In genomic region chr6:112031956-112032355, GRCh38 we compare ENCODE assay signal across 26 cellular contexts. TPM values are rescaled to one million over a fixed set of nuclear protein-coding genes. Genes with fewer than 3 reads are reported as not detected.
DNase-seq lines count a peak whose midpoint lies in the region; ATAC-seq and TF ChIP-seq lines count a peak whose summit lies in the region.
"Had no signal": no experiment of that assay in that cellular context is flagged by ENCODE, and none has a peak within 500 bp of the region (broad histone marks: within the 10 kb centered on the region; RNA-seq: fewer than 3 reads in every experiment).

No MANE protein-coding gene starts in this region.

- H3K27ac ChIP-seq in naive thymus-derived CD4-positive, alpha-beta T cell (ENCODE audit: low read depth, low read length): no peak overlapping the region
- H3K27ac ChIP-seq: BLaER1, HL-60 had no signal

- no peaks in the 10 kb centered on the region for H3K36me3 ChIP-seq in naive thymus-derived CD4-positive, alpha-beta T cell (ENCODE audit: control insufficient read depth in 2 of 3, insufficient read depth in 3 of 3, low read length in 3 of 3)
- H3K36me3 ChIP-seq: BLaER1, HAP-1 had no signal

- no peaks in the 10 kb centered on the region for H3K27me3 Mint-ChIP-seq in stimulated activated naive CD8-positive, alpha-beta T cell treated with anti-CD3 and anti-CD28 coated beads, Interleukin-15, Interleukin-2, amounts not matched to agents 100 ng/mL and 50 ng/mL, for 24 hours
- no peaks in the 10 kb centered on the region for H3K27me3 Mint-ChIP-seq in stimulated activated naive CD8-positive, alpha-beta T cell treated with anti-CD3 and anti-CD28 coated beads, Interleukin-15, amount 100 ng/mL, for 72 hours
- peaks cover 0 to 3% (median 0%) of the 10 kb centered on the region in 5 donors for H3K27me3 Mint-ChIP-seq in naive thymus-derived CD4-positive, alpha-beta T cell
- H3K27me3 Mint-ChIP-seq in chondrocyte (ENCODE audit: low read depth): no peaks in the 10 kb centered on the region
- H3K27me3 Mint-ChIP-seq: CD4-positive, alpha-beta memory T cell had no signal

- peaks cover 6% of the 10 kb centered on the region for H3K36me3 Mint-ChIP-seq in stimulated activated naive CD8-positive, alpha-beta T cell treated with anti-CD3 and anti-CD28 coated beads, Interleukin-15, Interleukin-2, amounts not matched to agents 100 ng/mL and 50 ng/mL, for 24 hours (ENCODE audit: low read depth)
- H3K36me3 Mint-ChIP-seq in naive thymus-derived CD4-positive, alpha-beta T cell: peaks cover 0 to 9% (median 0%) of the 10 kb centered on the region in 5 donors
- no peaks in the 10 kb centered on the region for H3K36me3 Mint-ChIP-seq in chondrocyte (ENCODE audit: low read depth)
- H3K36me3 Mint-ChIP-seq: CD4-positive, alpha-beta memory T cell had no signal

- intact Hi-C loops in naive thymus-derived CD4-positive, alpha-beta T cell (cut with micrococcal nuclease): no loop called here

- H3K4me1 Mint-ChIP-seq in stimulated activated naive CD8-positive, alpha-beta T cell treated with anti-CD3 and anti-CD28 coated beads, Interleukin-15, Interleukin-2, amounts not matched to agents 100 ng/mL and 50 ng/mL, for 24 hours (ENCODE audit: low read depth): peaks cover 96% of the 10 kb centered on the region
- H3K4me1 Mint-ChIP-seq in stimulated activated naive CD8-positive, alpha-beta T cell treated with anti-CD3 and anti-CD28 coated beads, Interleukin-15, amount 100 ng/mL, for 72 hours: peaks cover 99% of the 10 kb centered on the region
- peaks cover 53 to 97% (median 92%) of the 10 kb centered on the region in 7 donors for H3K4me1 Mint-ChIP-seq in naive thymus-derived CD4-positive, alpha-beta T cell
- H3K4me1 Mint-ChIP-seq in chondrocyte (ENCODE audit: low read depth): peaks cover 12% of the 10 kb centered on the region

- CTCF ChIA-PET in naive thymus-derived CD4-positive, alpha-beta T cell (lab: Charles Lee): interaction anchor here (0.9 to 4.7 kb wide), 3 partner anchors 11 to 158 kb away, joined by 5 to 50 read pairs (median 12); partner anchors contain the start of gene FYN

- H3K9me3 ChIP-seq in naive thymus-derived CD4-positive, alpha-beta T cell (ENCODE audit: control insufficient read depth in 2 of 3, low read length in 3 of 3): no peaks in the 10 kb centered on the region
- H3K9me3 ChIP-seq: BLaER1, HAP-1 had no signal

- POLR2A ChIA-PET in naive thymus-derived CD4-positive, alpha-beta T cell (lab: Charles Lee): interaction anchor here (1.0 to 3.4 kb wide), 7 partner anchors 9 to 781 kb away, joined by 3 to 18 read pairs (median 4); no protein-coding TSS in a partner anchor

- no peak overlapping the region for H3K4me3 Mint-ChIP-seq in stimulated activated naive CD8-positive, alpha-beta T cell treated with anti-CD3 and anti-CD28 coated beads, Interleukin-15, Interleukin-2, amounts not matched to agents 100 ng/mL and 50 ng/mL, for 24 hours
- no peak overlapping the region for H3K4me3 Mint-ChIP-seq in stimulated activated naive CD8-positive, alpha-beta T cell treated with anti-CD3 and anti-CD28 coated beads, Interleukin-15, amount 100 ng/mL, for 72 hours
- H3K4me3 Mint-ChIP-seq in naive thymus-derived CD4-positive, alpha-beta T cell: peak overlapping the region in 1 of 10 donors; percentile 83
- H3K4me3 Mint-ChIP-seq in chondrocyte (ENCODE audit: unreplicated experiment): no peak overlapping the region
- H3K4me3 Mint-ChIP-seq: HFFc6 had no signal

- TF ChIP-seq CTCF in chondrocyte (IDR thresholded peaks at IDR 0.05): no peak

- no peaks in the 10 kb centered on the region for H3K9me3 Mint-ChIP-seq in stimulated activated naive CD8-positive, alpha-beta T cell treated with anti-CD3 and anti-CD28 coated beads, Interleukin-15, Interleukin-2, amounts not matched to agents 100 ng/mL and 50 ng/mL, for 24 hours
- H3K9me3 Mint-ChIP-seq in stimulated activated naive CD8-positive, alpha-beta T cell treated with anti-CD3 and anti-CD28 coated beads, Interleukin-15, amount 100 ng/mL, for 72 hours: no peaks in the 10 kb centered on the region
- peaks cover 0 to 9% (median 0%) of the 10 kb centered on the region in 11 donors for H3K9me3 Mint-ChIP-seq in naive thymus-derived CD4-positive, alpha-beta T cell
- H3K9me3 Mint-ChIP-seq in chondrocyte (ENCODE audit: low read depth): no peaks in the 10 kb centered on the region
- H3K9me3 Mint-ChIP-seq: HFFc6 had no signal

- H3K27me3 ChIP-seq in naive thymus-derived CD4-positive, alpha-beta T cell (ENCODE audit: control insufficient read depth in 2 of 2, insufficient read depth in 2 of 2, low read length in 2 of 2): no peaks in the 10 kb centered on the region
- H3K27me3 ChIP-seq: BLaER1 had no signal

- no peak for ATAC-seq in stimulated activated naive CD8-positive, alpha-beta T cell treated with anti-CD3 and anti-CD28 coated beads, Interleukin-15, amount 100 ng/mL, for 72 hours
- no peak for ATAC-seq in naive thymus-derived CD4-positive, alpha-beta T cell
- no peak for ATAC-seq in GM19351 (IDR thresholded peaks at IDR 0.05; ENCODE audit: unreplicated experiment)
- no peak for ATAC-seq in HG03354 (IDR thresholded peaks at IDR 0.05; ENCODE audit: poor library complexity, severe bottlenecking, unreplicated experiment)
- ATAC-seq: SK-N-SH treated with all-trans-retinoic acid at 6 μM for 48 hours had no signal

- peaks cover 30 to 86% of the 10 kb centered on the region in 2 donors for H3K4me1 ChIP-seq in naive thymus-derived CD4-positive, alpha-beta T cell (ENCODE audit: control insufficient read depth in 2 of 2, insufficient read depth in 2 of 2, low read length in 2 of 2)

- H3K4me3 ChIP-seq in naive thymus-derived CD4-positive, alpha-beta T cell (ENCODE audit: low read length): no peak overlapping the region
- H3K4me3 ChIP-seq: BLaER1, HAP-1 had no signal

- no peak for DNase-seq in stimulated activated naive CD8-positive, alpha-beta T cell treated with anti-CD3 and anti-CD28 coated beads, Interleukin-15, amount 100 ng/mL, for 72 hours
- DNase-seq in SHP77 treated with DMSO at 0.1 percent for 48 hours (lab: John Stamatoyannopoulos, UW) (peak; percentile 11), cortex of kidney (lab: John Stamatoyannopoulos, UW) (no peak), chondrocyte (ENCODE audit: low spot score) (no peak)
- no peak for DNase-seq in naive thymus-derived CD4-positive, alpha-beta T cell
- DNase-seq: CD4-positive, alpha-beta memory T cell; COR-L47; GOT3; HFFc6; Karpas-422; NCI-H1092; NCI-H1436; NCI-H1930; NCI-H510A treated with DMSO at 0.1 percent for 48 hours; NCI-H748 treated with DMSO at 0.1 percent for 48 hours had no signal

- H3K27ac Mint-ChIP-seq in stimulated activated naive CD8-positive, alpha-beta T cell treated with anti-CD3 and anti-CD28 coated beads, Interleukin-15, Interleukin-2, amounts not matched to agents 100 ng/mL and 50 ng/mL, for 24 hours: peak overlapping the region; percentile 27
- no peak overlapping the region for H3K27ac Mint-ChIP-seq in stimulated activated naive CD8-positive, alpha-beta T cell treated with anti-CD3 and anti-CD28 coated beads, Interleukin-15, amount 100 ng/mL, for 72 hours
- H3K27ac Mint-ChIP-seq in naive thymus-derived CD4-positive, alpha-beta T cell: peak overlapping the region in 6 of 9 donors; percentile 44 to 99 (median 94)
- H3K27ac Mint-ChIP-seq in chondrocyte (ENCODE audit: unreplicated experiment): no peak overlapping the region
- H3K27ac Mint-ChIP-seq: HFFc6 had no signal

RNA-seq across cellular contexts. Expression of gene CCN6, which starts 21.9 kb away (rescaled TPM):
- not detected for total RNA-seq in naive thymus-derived CD4-positive, alpha-beta T cell
- polyA plus RNA-seq in naive thymus-derived CD4-positive, alpha-beta T cell: under 1 TPM in 1 of 2 donors, not detected in 1; 0.13 TPM
- not detected in 3 replicates for total RNA-seq in chondrocyte
- total RNA-seq: CD4-positive, alpha-beta memory T cell; Daoy; G401; HFFc6; HT-29 had no signal
- polyA plus RNA-seq: AG04450 had no signal

RNA-seq across cellular contexts. Expression of gene TUBE1, which starts 55.3 kb away (rescaled TPM):
- 10 to 100 TPM; 19.3 to 50.0 (median 35.1) TPM for total RNA-seq in naive thymus-derived CD4-positive, alpha-beta T cell
- 10 to 100 TPM; 13.4 to 16.1 TPM for polyA plus RNA-seq in naive thymus-derived CD4-positive, alpha-beta T cell
- 13.8 to 24.8 TPM (median 23.9 TPM) in 3 replicates for total RNA-seq in chondrocyte

RNA-seq across cellular contexts. Expression of gene FAM229B, which starts 55.4 kb away (rescaled TPM):
- 1 to 10 TPM in 4 of 5 experiments, under 1 TPM in 1; 0.70 to 5.8 (median 2.0) TPM for total RNA-seq in naive thymus-derived CD4-positive, alpha-beta T cell
- polyA plus RNA-seq in naive thymus-derived CD4-positive, alpha-beta T cell: 10 to 100 TPM; 10.8 to 14.1 TPM
- total RNA-seq in chondrocyte: 25.7 to 37.5 TPM (median 27.9 TPM) in 3 replicates

Comparison
In these comparisons a context has a peak if more than half of its experiments do, and no peak if none do; other contexts are left out.
1. H3K27ac Mint-ChIP-seq: peak in stimulated activated naive CD8-positive, alpha-beta T cell treated with anti-CD3 and anti-CD28 coated beads, Interleukin-15, Interleukin-2, amounts not matched to agents 100 ng/mL and 50 ng/mL, for 24 hours (single experiment) and naive thymus-derived CD4-positive, alpha-beta T cell (6 of 9); none in stimulated activated naive CD8-positive, alpha-beta T cell treated with anti-CD3 and anti-CD28 coated beads, Interleukin-15, amount 100 ng/mL, for 72 hours (0 of 2) and chondrocyte (single experiment).